8 cellular contexts compared by ENCODE assay signal in genomic region chr17:731943-732787, GRCh38. TPM values are rescaled to one million over a fixed set of nuclear protein-coding genes. Genes with fewer than 3 reads are reported as not detected.
DNase-seq lines count a peak whose midpoint lies in the region; ATAC-seq and TF ChIP-seq lines count a peak whose summit lies in the region.

Gene TLCD3A (plus strand): TSS chr17:732596. CDS start chr17:732648, 52 bp downstream.

- under 1% methylated on average over 121 of the region's 121 CpGs for WGBS in urinary bladder

- H3K27me3 ChIP-seq in Peyer's patch = no peaks in the 10 kb centered on the region
- no peaks in the 10 kb centered on the region for H3K27me3 ChIP-seq in foreskin keratinocyte
- H3K27me3 ChIP-seq in neural cell (ENCODE audit: insufficient read depth, low read depth, low read length) = no peaks in the 10 kb centered on the region

- H3K27ac Mint-ChIP-seq in activated naive CD4-positive, alpha-beta T cell treated with anti-CD3 and anti-CD28 coated beads for 36 hours = no peak within 1 kb of the TSS

- peak; percentile 60 for ATAC-seq in HG02885 (IDR thresholded peaks at IDR 0.05; ENCODE audit: poor library complexity, unreplicated experiment)
- peak; percentile 35 for ATAC-seq in foreskin keratinocyte

- no peaks in the 10 kb centered on the region for H3K9me2 ChIP-seq in neural cell (ENCODE audit: insufficient read depth, low read length)

- no peaks in the 10 kb centered on the region for H4K20me1 ChIP-seq in neural cell (ENCODE audit: insufficient read depth)

- TF ChIP-seq RAD21 in neural cell (conservative IDR thresholded peaks at IDR 0.05) = no peak

- no peak for TF ChIP-seq EP300 in neural cell (conservative IDR thresholded peaks at IDR 0.05; ENCODE audit: poor library complexity, severe bottlenecking)

- peaks cover 0 to 22% (median 0%) of the 10 kb centered on the region in 4 donors for H3K4me1 ChIP-seq in Peyer's patch
- peaks cover 28% of the 10 kb centered on the region for H3K4me1 ChIP-seq in foreskin keratinocyte
- no peaks in the 10 kb centered on the region for H3K4me1 ChIP-seq in urinary bladder (ENCODE audit: insufficient read depth)

- H3K79me2 ChIP-seq in neural cell (replicated peaks; ENCODE audit: insufficient read depth, low read length) = peaks cover 17% of the 10 kb centered on the region

- no peaks in the 10 kb centered on the region for H3K9me3 ChIP-seq in Peyer's patch
- H3K9me3 ChIP-seq in neural cell (ENCODE audit: low read length) = no peaks in the 10 kb centered on the region

- peak; percentile 9 to 31 for TF ChIP-seq POLR2A in Peyer's patch (IDR thresholded peaks at IDR 0.05)

- no peaks in the 10 kb centered on the region for H3K9me3 Mint-ChIP-seq in activated naive CD4-positive, alpha-beta T cell treated with anti-CD3 and anti-CD28 coated beads for 36 hours

- CTCF ChIA-PET in activated naive CD4-positive, alpha-beta T cell treated with anti-CD3 and anti-CD28 coated beads for 36 hours (lab: Charles Lee) = no interaction called here

- H3K4me1 Mint-ChIP-seq in activated naive CD4-positive, alpha-beta T cell treated with anti-CD3 and anti-CD28 coated beads for 36 hours (ENCODE audit: low read depth) = peaks cover 14% of the 10 kb centered on the region

- H3K36me3 ChIP-seq in Peyer's patch (no peaks in the 10 kb centered on the region), neural cell (ENCODE audit: insufficient read depth, low read length) (peaks cover 3% of the 10 kb centered on the region), urinary bladder (ENCODE audit: insufficient read depth) (no peaks in the 10 kb centered on the region)

- peak within 1 kb of the TSS; percentile 78 for H3K4me2 ChIP-seq in neural cell (ENCODE audit: low read length)

- peaks cover 19% of the 10 kb centered on the region for H3K36me3 Mint-ChIP-seq in activated naive CD4-positive, alpha-beta T cell treated with anti-CD3 and anti-CD28 coated beads for 36 hours (ENCODE audit: low read depth)

- peaks cover 3% of the 10 kb centered on the region for H3F3A ChIP-seq in neural cell (ENCODE audit: insufficient read depth, low read length, poor library complexity, severe bottlenecking)

- intact Hi-C loops in activated naive CD4-positive, alpha-beta T cell treated with anti-CD3 and anti-CD28 coated beads for 36 hours (cut with micrococcal nuclease) = loop anchor here (2.0 kb wide), 2 partner anchors 17 to 19 kb away; partner anchors contain the start of gene VPS53

- peak within 1 kb of the TSS; percentile 12 for H2AFZ ChIP-seq in neural cell (ENCODE audit: low read depth, low read length)

- H3K27me3 Mint-ChIP-seq in activated naive CD4-positive, alpha-beta T cell treated with anti-CD3 and anti-CD28 coated beads for 36 hours (ENCODE audit: low read depth) = peaks cover 14% of the 10 kb centered on the region

- no peak for TF ChIP-seq CTCF in Peyer's patch (IDR thresholded peaks at IDR 0.05)
- TF ChIP-seq CTCF in foreskin keratinocyte (conservative IDR thresholded peaks at IDR 0.05) = no peak
- no peak for TF ChIP-seq CTCF in neural cell (IDR thresholded peaks at IDR 0.05; ENCODE audit: poor library complexity, severe bottlenecking)

- H3K4me3 Mint-ChIP-seq in activated naive CD4-positive, alpha-beta T cell treated with anti-CD3 and anti-CD28 coated beads for 36 hours = peak within 1 kb of the TSS; percentile 78

- DNase-seq in NCI-H1436 (lab: John Stamatoyannopoulos, UW) = peak; percentile 60
- no peak for DNase-seq in NCI-H1436 treated with DMSO at 0.1 percent for 48 hours (lab: John Stamatoyannopoulos, UW)
- peak in 2 of 3 donors; percentile 80 to 89 for DNase-seq in Peyer's patch
- DNase-seq in activated naive CD4-positive, alpha-beta T cell treated with anti-CD3 and anti-CD28 coated beads for 36 hours = peak; percentile 53
- DNase-seq in foreskin keratinocyte = peak in 1 of 2 donors; percentile 53

- H3K27ac ChIP-seq in Peyer's patch (peak within 1 kb of the TSS; percentile 63 to 85 (median 76)), foreskin keratinocyte (peak within 1 kb of the TSS; percentile 100), neural cell (ENCODE audit: low read length) (peak within 1 kb of the TSS; percentile 60), urinary bladder (ENCODE audit: low read depth) (peak within 1 kb of the TSS; percentile 90)

- peak within 1 kb of the TSS; percentile 79 for H3K9ac ChIP-seq in neural cell (ENCODE audit: low read length)

- H3K4me3 ChIP-seq in Peyer's patch (peak within 1 kb of the TSS; percentile 61 to 94 (median 70)), neural cell (ENCODE audit: low read length) (peak within 1 kb of the TSS; percentile 92), urinary bladder (ENCODE audit: low read depth, low read length) (peak within 1 kb of the TSS; percentile 88)

TF ChIP-seq in neural cell, 6 proteins besides CTCF, POLR2A, EP300 and RAD21:
- TF ChIP-seq EZH2 (IDR thresholded peaks at IDR 0.05; ENCODE audit: borderline replicate concordance, insufficient read depth, low read length, poor library complexity, severe bottlenecking) = no peak
- TF ChIP-seq TAF1 (IDR thresholded peaks at IDR 0.05; ENCODE audit: low read depth) = no peak
- TF ChIP-seq POLR2AphosphoS5 (IDR thresholded peaks at IDR 0.05) = peak; percentile 26

RNA-seq across cellular contexts. Expression of gene TLCD3A, which starts in this region (rescaled TPM):
- 10 to 100 TPM in 1 of 4 donors, 1 to 10 TPM in 3; 7.4 to 32.0 (median 9.4) TPM for total RNA-seq in Peyer's patch
- 1 to 10 TPM; 2.7 to 3.0 TPM for total RNA-seq in activated naive CD4-positive, alpha-beta T cell treated with anti-CD3 and anti-CD28 coated beads for 36 hours
- total RNA-seq in foreskin keratinocyte = 35.3 and 38.9 TPM in 2 replicates
- 35.4 and 39.2 TPM in 2 replicates for polyA plus RNA-seq in foreskin keratinocyte
- polyA plus RNA-seq in neural cell = 17.0 and 24.1 TPM in 2 replicates
- polyA minus RNA-seq in neural cell = 21.5 and 33.8 TPM in 2 replicates
- total RNA-seq in urinary bladder = 13.7 TPM
- polyA plus RNA-seq in urinary bladder = 10.4 TPM
